ENCODE assay signal across 7 cellular contexts in genomic region chr22:38981659-38982007, GRCh38. TPM values are rescaled to one million over a fixed set of nuclear protein-coding genes. Genes with fewer than 3 reads are reported as not detected.
DNase-seq lines count a peak whose midpoint lies in the region; ATAC-seq and TF ChIP-seq lines count a peak whose summit lies in the region.

No MANE protein-coding gene starts in this region.

- intact Hi-C loops in left lung (cut with DNase I): no loop called here

- peaks cover 6% of the 10 kb centered on the region for H3K9me3 Mint-ChIP-seq in activated CD4-positive, alpha-beta memory T cell treated with anti-CD3 and anti-CD28 coated beads, Interleukin-2, amount 10 ng/mL, durations not matched to agents 7 days and 5 days

- peak overlapping the region; percentile 56 for H3K4me3 Mint-ChIP-seq in activated CD4-positive, alpha-beta memory T cell treated with anti-CD3 and anti-CD28 coated beads, Interleukin-2, amount 10 ng/mL, durations not matched to agents 7 days and 5 days

- CTCF ChIA-PET in HEK293 (lab: Yijun Ruan, JAX): interaction anchor here (0.6 to 4.1 kb wide), 13 partner anchors 21 to 1035 kb away, joined by 3 to 26 read pairs (median 3); no protein-coding TSS in a partner anchor
- CTCF ChIA-PET in activated CD4-positive, alpha-beta memory T cell treated with anti-CD3 and anti-CD28 coated beads, Interleukin-2, amount 10 ng/mL, durations not matched to agents 7 days and 5 days (lab: Charles Lee): no interaction called here

- H3K36me3 ChIP-seq in HEK293 (ENCODE audit: control insufficient read depth in 2 of 2, insufficient read depth in 1 of 2, low read length in 2 of 2): no peaks in the 10 kb centered on the region
- H3K36me3 ChIP-seq in left lung: no peaks in the 10 kb centered on the region

- H3K4me1 ChIP-seq in HEK293 (ENCODE audit: control insufficient read depth, insufficient read depth, low read length) (peaks cover 2% of the 10 kb centered on the region; the same call in 1 of the 2 replicates), left lung (peaks cover 6 to 13% of the 10 kb centered on the region in 2 donors)

- peaks cover 53% of the 10 kb centered on the region for H3K4me1 Mint-ChIP-seq in activated CD4-positive, alpha-beta memory T cell treated with anti-CD3 and anti-CD28 coated beads, Interleukin-2, amount 10 ng/mL, durations not matched to agents 7 days and 5 days

- peak overlapping the region; percentile 94 for H3K27ac Mint-ChIP-seq in activated CD4-positive, alpha-beta memory T cell treated with anti-CD3 and anti-CD28 coated beads, Interleukin-2, amount 10 ng/mL, durations not matched to agents 7 days and 5 days

- H3K9me3 ChIP-seq in HEK293 (ENCODE audit: control insufficient read depth, insufficient read depth, low read depth, low read length): no peaks in the 10 kb centered on the region
- H3K9me3 ChIP-seq in left lung: no peaks in the 10 kb centered on the region

- peak; percentile 24 for ATAC-seq in left lung
- no peak for ATAC-seq in HG03378 (IDR thresholded peaks at IDR 0.05; ENCODE audit: unreplicated experiment)

- TF ChIP-seq CTCF in HEK293 (tag by site-specific recombination; IDR thresholded peaks at IDR 0.05): no peak
- no peak for TF ChIP-seq CTCF in left lung (IDR thresholded peaks at IDR 0.05)

- no peaks in the 10 kb centered on the region for H3K27me3 ChIP-seq in left lung

- POLR2A ChIA-PET in HEK293 (lab: Yijun Ruan, JAX): interaction anchor here (0.7 to 1.9 kb wide), 3 partner anchors 11 to 110 kb away, joined by 3 to 7 read pairs (median 5); partner anchors contain the start of gene CBX6
- POLR2A ChIA-PET in activated CD4-positive, alpha-beta memory T cell treated with anti-CD3 and anti-CD28 coated beads, Interleukin-2, amount 10 ng/mL, durations not matched to agents 7 days and 5 days (lab: Charles Lee): interaction anchor here (0.7 to 1.9 kb wide), 3 partner anchors 97 to 111 kb away, joined by 3 to 7 read pairs (median 5); no protein-coding TSS in a partner anchor

- H3K36me3 Mint-ChIP-seq in activated CD4-positive, alpha-beta memory T cell treated with anti-CD3 and anti-CD28 coated beads, Interleukin-2, amount 10 ng/mL, durations not matched to agents 7 days and 5 days (ENCODE audit: low read depth): peaks cover 43% of the 10 kb centered on the region

- H3K4me3 ChIP-seq in HEK293 (ENCODE audit: low read depth, low read length) (no peak overlapping the region), left lung (peak overlapping the region; percentile 19 to 29)

- H3K27ac ChIP-seq in HEK293 (ENCODE audit: extremely low read depth, low read depth, low read length): peak overlapping the region; percentile 39; the same call in 1 of the 2 replicates
- H3K27ac ChIP-seq in left lung: peak overlapping the region; percentile 13 to 55
- peak overlapping the region; percentile 21 for H3K27ac ChIP-seq in substantia nigra (ENCODE audit: low read depth, low read length, poor library complexity, severe bottlenecking)

- DNase-seq in activated CD4-positive, alpha-beta memory T cell treated with anti-CD3 and anti-CD28 coated beads, Interleukin-2, amount 10 ng/mL, durations not matched to agents 7 days and 5 days: no peak
- DNase-seq in left lung: no peak
- no peak for DNase-seq in substantia nigra (lab: John Stamatoyannopoulos, UW)
- no peak for DNase-seq in NCI-H69 (lab: John Stamatoyannopoulos, UW)
- DNase-seq in COLO829 (ENCODE audit: low spot score): no peak

- H3K27me3 Mint-ChIP-seq in activated CD4-positive, alpha-beta memory T cell treated with anti-CD3 and anti-CD28 coated beads, Interleukin-2, amount 10 ng/mL, durations not matched to agents 7 days and 5 days: peaks cover 2% of the 10 kb centered on the region

TF ChIP-seq in HEK293, 187 proteins besides CTCF, POLR2A, EP300 and RAD21:
- no peak for TF ChIP-seq ZNF37A (tag by site-specific recombination; IDR thresholded peaks at IDR 0.05)
- TF ChIP-seq ZNF677 (tag by site-specific recombination; IDR thresholded peaks at IDR 0.05): no peak
- no peak for TF ChIP-seq ZNF501 (tag by site-specific recombination; IDR thresholded peaks at IDR 0.05)
- no peak for TF ChIP-seq ZNF514 (tag by site-specific recombination; IDR thresholded peaks at IDR 0.05)
- TF ChIP-seq ZNF585B (tag by site-specific recombination; IDR thresholded peaks at IDR 0.05): no peak
- TF ChIP-seq HOXD13 (CRISPR knock-in tag; IDR thresholded peaks at IDR 0.05; ENCODE audit: borderline replicate concordance): no peak
- no peak for TF ChIP-seq ZNF830 (tag by site-specific recombination; IDR thresholded peaks at IDR 0.05; ENCODE audit: low read depth)
- no peak for TF ChIP-seq ZNF266 (tag by site-specific recombination; IDR thresholded peaks at IDR 0.05; ENCODE audit: low read depth)
- TF ChIP-seq ZNF529 (tag by site-specific recombination; IDR thresholded peaks at IDR 0.05; ENCODE audit: insufficient replicate concordance): no peak
- TF ChIP-seq ZNF311 (tag by site-specific recombination; IDR thresholded peaks at IDR 0.05; ENCODE audit: borderline replicate concordance): no peak
- TF ChIP-seq BCL11A (tag by site-specific recombination; IDR thresholded peaks at IDR 0.05; ENCODE audit: low read depth): no peak
- TF ChIP-seq ZIC2 (tag by site-specific recombination; IDR thresholded peaks at IDR 0.05): no peak

RNA-seq across cellular contexts. Expression of gene APOBEC3B, which starts 0.5 kb away (rescaled TPM):
- 10 to 100 TPM; 51.6 to 51.9 TPM for total RNA-seq in activated CD4-positive, alpha-beta memory T cell treated with anti-CD3 and anti-CD28 coated beads, Interleukin-2, amount 10 ng/mL, durations not matched to agents 7 days and 5 days
- total RNA-seq in left lung: 1 to 10 TPM; 1.9 to 9.5 TPM

RNA-seq across cellular contexts. Expression of gene APOBEC3A, which starts 24.2 kb away (rescaled TPM):
- total RNA-seq in activated CD4-positive, alpha-beta memory T cell treated with anti-CD3 and anti-CD28 coated beads, Interleukin-2, amount 10 ng/mL, durations not matched to agents 7 days and 5 days: not detected
- total RNA-seq in left lung: 10 to 100 TPM in 1 of 2 donors, 1 to 10 TPM in 1; 2.4 to 25.5 TPM

RNA-seq across cellular contexts. Expression of gene APOBEC3C, which starts 32.4 kb away (rescaled TPM):
- 100 to 1,000 TPM; 146 to 157 TPM for total RNA-seq in activated CD4-positive, alpha-beta memory T cell treated with anti-CD3 and anti-CD28 coated beads, Interleukin-2, amount 10 ng/mL, durations not matched to agents 7 days and 5 days
- total RNA-seq in left lung: 10 to 100 TPM; 25.7 to 36.1 TPM

RNA-seq across cellular contexts. Expression of gene APOBEC3D, which starts 39.3 kb away (rescaled TPM):
- total RNA-seq in activated CD4-positive, alpha-beta memory T cell treated with anti-CD3 and anti-CD28 coated beads, Interleukin-2, amount 10 ng/mL, durations not matched to agents 7 days and 5 days: 10 to 100 TPM; 58.2 to 58.9 TPM
- 1 to 10 TPM; 3.7 to 5.5 TPM for total RNA-seq in left lung

RNA-seq across cellular contexts. Expression of gene APOBEC3F, which starts 59.0 kb away (rescaled TPM):
- total RNA-seq in activated CD4-positive, alpha-beta memory T cell treated with anti-CD3 and anti-CD28 coated beads, Interleukin-2, amount 10 ng/mL, durations not matched to agents 7 days and 5 days: 10 to 100 TPM; 36.4 to 42.2 TPM
- total RNA-seq in left lung: 10 to 100 TPM; 11.2 to 12.4 TPM

Comparison
In these comparisons a context has a peak if more than half of its experiments do, and no peak if none do; other contexts are left out.
1. RNA of gene APOBEC3B, which starts 0.5 kb away (total RNA-seq): 51.6 to 51.9 TPM in activated CD4-positive, alpha-beta memory T cell treated with anti-CD3 and anti-CD28 coated beads, Interleukin-2, amount 10 ng/mL, durations not matched to agents 7 days and 5 days; 1.9 to 9.5 TPM in left lung; every median in the first group is over 4 times any median in the second.
2. Peak in every context shown above with its lines, with median percentiles within 50 percentile points of each other: H3K27ac ChIP-seq.